20 cellular contexts compared by ENCODE assay signal in the genomic region with DNA sequence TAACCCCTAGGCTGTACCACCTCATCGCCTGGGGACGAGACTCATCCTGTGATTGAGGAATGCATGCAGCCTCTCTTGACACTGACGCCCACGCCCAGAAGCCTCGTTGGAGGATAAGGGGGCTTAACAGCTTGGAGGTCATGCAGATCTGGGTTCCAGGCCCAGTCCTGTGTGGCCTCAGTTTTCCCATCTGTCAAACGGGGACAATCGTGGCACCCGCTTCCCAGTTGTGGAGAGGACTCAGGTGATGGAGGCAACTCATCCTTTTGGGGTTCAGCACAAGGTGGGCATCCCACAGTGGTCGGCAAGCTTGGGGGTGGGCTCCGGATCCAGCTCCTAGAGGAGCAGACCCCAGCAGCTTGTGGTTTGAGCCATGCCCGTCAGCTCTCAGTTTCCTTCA. TPM values are rescaled to one million over a fixed set of nuclear protein-coding genes. Genes with fewer than 3 reads are reported as not detected.
A peak's percentile ranks its signal among the peaks of the same experiment; 100 is the strongest.
DNase-seq lines count a peak whose midpoint lies in the region; ATAC-seq and TF ChIP-seq lines count a peak whose summit lies in the region.
"Had no signal": no experiment of that assay in that cellular context is flagged by ENCODE, and none has a peak within 500 bp of the region (broad histone marks: within the 10 kb centered on the region; RNA-seq: fewer than 3 reads in every experiment).

No MANE protein-coding gene starts in this region.

- intact Hi-C loops in heart right ventricle (cut with DNase I) (loop anchor here in 6 of 10 donors (2.0 to 10.0 kb wide), 5 partner anchors 69 to 164 kb away; partner anchors contain the start of gene USF2 (in 2 of the 6)), esophagus muscularis mucosa (cut with DNase I) (no loop called here), transverse colon (cut with DNase I; ENCODE audit: low total_unique reads) (no loop called here)

- peak overlapping the region; percentile 1 for H3K27ac ChIP-seq in cardiac muscle cell
- H3K27ac ChIP-seq in heart right ventricle: no peak overlapping the region
- peak overlapping the region; percentile 66 to 87 (median 75) for H3K27ac ChIP-seq in esophagus muscularis mucosa (replicated peaks in 1 of 4)
- H3K27ac ChIP-seq in mucosa of rectum (ENCODE audit: low read depth in 2 of 2, low read length in 2 of 2): peak overlapping the region; percentile 19 to 81
- peak overlapping the region; percentile 19 to 91 (median 76) for H3K27ac ChIP-seq in transverse colon
- H3K27ac ChIP-seq: C4-2B, KMS-11 had no signal

- ATAC-seq in heart right ventricle: no peak
- no peak for ATAC-seq in GM21423 (IDR thresholded peaks at IDR 0.05; ENCODE audit: unreplicated experiment)

- no peaks in the 10 kb centered on the region for H3K9me3 ChIP-seq in cardiac muscle cell (ENCODE audit: low read depth)
- no peaks in the 10 kb centered on the region for H3K9me3 ChIP-seq in heart right ventricle
- no peaks in the 10 kb centered on the region for H3K9me3 ChIP-seq in esophagus muscularis mucosa
- H3K9me3 ChIP-seq in mucosa of rectum (ENCODE audit: control insufficient read depth in 2 of 2, low read length in 2 of 2): no peaks in the 10 kb centered on the region
- H3K9me3 ChIP-seq in transverse colon: no peaks in the 10 kb centered on the region
- H3K9me3 ChIP-seq: MG63 had no signal

- 72 to 78% methylated on average over 11 of the region's 11 CpGs for WGBS in heart right ventricle, 2 donors
- 71% methylated on average over 11 of the region's 11 CpGs for WGBS in esophagus muscularis mucosa
- WGBS in transverse colon (ENCODE audit: low coverage in 1 of 2), 2 donors: 74% methylated on average over 11 of the region's 11 CpGs; no CpG with 5 or more reads in 1 of the 2 donors

- H3K27me3 ChIP-seq in cardiac muscle cell (no peaks in the 10 kb centered on the region), heart right ventricle (peaks cover 0 to 7% (median 0%) of the 10 kb centered on the region in 7 donors), esophagus muscularis mucosa (peaks cover 0 to 34% (median 4%) of the 10 kb centered on the region in 4 donors), mucosa of rectum (ENCODE audit: control insufficient read depth in 2 of 2, insufficient read depth in 2 of 2, low read length in 2 of 2) (no peaks in the 10 kb centered on the region), transverse colon (no peaks in the 10 kb centered on the region)
- H3K27me3 ChIP-seq: MG63 had no signal

- H3K36me3 ChIP-seq in cardiac muscle cell (no peaks in the 10 kb centered on the region), heart right ventricle (no peaks in the 10 kb centered on the region), esophagus muscularis mucosa (no peaks in the 10 kb centered on the region), mucosa of rectum (ENCODE audit: control insufficient read depth in 2 of 2, insufficient read depth in 2 of 2, low read length in 2 of 2) (no peaks in the 10 kb centered on the region), transverse colon (no peaks in the 10 kb centered on the region)
- H3K36me3 ChIP-seq: MG63 had no signal

- H3K4me3 ChIP-seq in cardiac muscle cell (no peak overlapping the region), heart right ventricle (no peak overlapping the region), esophagus muscularis mucosa (no peak overlapping the region), mucosa of rectum (ENCODE audit: low read length in 2 of 2) (no peak overlapping the region), transverse colon (no peak overlapping the region)
- H3K4me3 ChIP-seq: MG63 had no signal

- DNase-seq in cardiac muscle cell (ENCODE audit: low read depth in 1 of 2, low spot score in 1 of 2): no peak
- DNase-seq in heart right ventricle: no peak
- no peak for DNase-seq in esophagus muscularis mucosa (ENCODE audit: extremely low spot score)
- DNase-seq in transverse colon: no peak
- DNase-seq in COLO829 (ENCODE audit: low spot score): no peak
- no peak for DNase-seq in NCI-H2029 (lab: John Stamatoyannopoulos, UW)
- DNase-seq: 8988T, COR-L47, DMS153, EL, MG63, NCI-H1105, NCI-H1694 treated with DMSO at 0.1 percent for 48 hours, NCI-H446 treated with DMSO at 0.1 percent for 48 hours, NCI-H748 treated with DMSO at 0.1 percent for 48 hours had no signal

- TF ChIP-seq EP300 in esophagus muscularis mucosa (IDR thresholded peaks at IDR 0.05) (no peak), transverse colon (IDR thresholded peaks at IDR 0.05; ENCODE audit: low read depth) (no peak)

- in situ Hi-C loops in transverse colon (cut with MboI; ENCODE audit: low pct_ligation_motif_present in 1 of 4, low pct_unique_long_range_greater_than_20kb in 1 of 4, low sequenced_read_pairs in 3 of 4): no loop called here

- H3K9ac ChIP-seq in mucosa of rectum (ENCODE audit: low read depth in 1 of 2, low read length in 2 of 2): no peak overlapping the region
- H3K9ac ChIP-seq: KMS-11 had no signal

- TF ChIP-seq CTCF in cardiac muscle cell (IDR thresholded peaks at IDR 0.05; ENCODE audit: low read depth, low read length) (no peak), heart right ventricle (IDR thresholded peaks at IDR 0.05) (no peak), esophagus muscularis mucosa (IDR thresholded peaks at IDR 0.05) (no peak), transverse colon (IDR thresholded peaks at IDR 0.05) (no peak)

- TF ChIP-seq POLR2A in esophagus muscularis mucosa (IDR thresholded peaks at IDR 0.05; ENCODE audit: low read depth) (no peak), transverse colon (IDR thresholded peaks at IDR 0.05) (no peak)

- H3K4me1 ChIP-seq in cardiac muscle cell (ENCODE audit: low read depth) (peaks cover 49% of the 10 kb centered on the region), heart right ventricle (peaks cover 6 to 54% (median 31%) of the 10 kb centered on the region in 9 donors), esophagus muscularis mucosa (peaks cover 30 to 62% (median 46%) of the 10 kb centered on the region in 4 donors), mucosa of rectum (ENCODE audit: control insufficient read depth in 2 of 2, insufficient read depth in 2 of 2, low read length in 2 of 2) (peaks cover 25 to 39% of the 10 kb centered on the region in 2 donors), transverse colon (peaks cover 21 to 54% (median 32%) of the 10 kb centered on the region in 4 donors)

RNA-seq across cellular contexts. Expression of gene LGI4, which starts 1.4 kb away (rescaled TPM):
- 42.0 and 45.5 TPM in 2 replicates for total RNA-seq in cardiac muscle cell
- polyA plus RNA-seq in cardiac muscle cell: 26.7 and 27.5 TPM in 2 replicates
- 10 to 100 TPM in 2 of 10 donors, 1 to 10 TPM in 8; 4.3 to 12.5 (median 7.5) TPM for total RNA-seq in heart right ventricle
- 10 to 100 TPM in 1 of 2 donors, 1 to 10 TPM in 1; 8.9 to 30.0 TPM for polyA plus RNA-seq in heart right ventricle
- total RNA-seq in esophagus muscularis mucosa: 10 to 100 TPM; 32.0 to 58.6 (median 49.2) TPM
- 10 to 100 TPM in 3 of 4 donors, 1 to 10 TPM in 1; 9.8 to 71.8 (median 25.9) TPM for total RNA-seq in transverse colon

RNA-seq across cellular contexts. Expression of gene FXYD1, which starts 2.4 kb away (rescaled TPM):
- total RNA-seq in cardiac muscle cell (105 and 154 TPM in 2 replicates), heart right ventricle (100 to 1,000 TPM; 451 to 819 (median 578) TPM), esophagus muscularis mucosa (10 to 100 TPM; 44.4 to 92.6 (median 70.7) TPM), transverse colon (10 to 100 TPM in 2 of 4 donors, not detected in 2; 10.6 to 29.2 TPM)
- polyA plus RNA-seq in cardiac muscle cell (268 and 314 TPM in 2 replicates), heart right ventricle (100 to 1,000 TPM; 251 to 605 TPM)

RNA-seq across cellular contexts. Expression of gene FXYD7, which starts 6.8 kb away (rescaled TPM):
- total RNA-seq in cardiac muscle cell (2.6 and 4.5 TPM in 2 replicates), heart right ventricle (under 1 TPM in 3 of 10 donors, not detected in 7; 0.28 to 0.37 (median 0.30) TPM), esophagus muscularis mucosa (under 1 TPM in 1 of 4 donors, not detected in 3; 0.71 TPM), transverse colon (not detected)
- polyA plus RNA-seq in cardiac muscle cell (3.5 and 5.0 TPM in 2 replicates), heart right ventricle (under 1 TPM in 1 of 2 donors, not detected in 1; 0.10 TPM)

RNA-seq across cellular contexts. Expression of gene FXYD5, which starts 18.3 kb away (rescaled TPM):
- total RNA-seq in cardiac muscle cell: 12.2 and 14.5 TPM in 2 replicates
- 11.3 and 19.3 TPM in 2 replicates for polyA plus RNA-seq in cardiac muscle cell
- total RNA-seq in heart right ventricle: 10 to 100 TPM; 13.9 to 36.6 (median 18.1) TPM
- polyA plus RNA-seq in heart right ventricle: 10 to 100 TPM; 48.3 to 67.4 TPM
- total RNA-seq in esophagus muscularis mucosa: 10 to 100 TPM; 26.6 to 49.3 (median 43.0) TPM
- 10 to 100 TPM in 2 of 4 donors, 1 to 10 TPM in 2; 2.0 to 57.2 (median 15.1) TPM for total RNA-seq in transverse colon

RNA-seq across cellular contexts. Expression of gene FXYD3, which starts 20.6 kb away (rescaled TPM):
- total RNA-seq in cardiac muscle cell (not detected in 2 replicates), heart right ventricle (1 to 10 TPM in 3 of 10 donors, under 1 TPM in 4, not detected in 3; 0.51 to 2.1 (median 0.74) TPM), esophagus muscularis mucosa (1 to 10 TPM in 3 of 4 donors, under 1 TPM in 1; 0.83 to 3.8 (median 3.1) TPM), transverse colon (1,000 to 10,000 TPM; 1,678 to 4,641 (median 3,622) TPM)
- polyA plus RNA-seq in cardiac muscle cell (0.35 TPM in 1 of 2 replicates, not detected in the other), heart right ventricle (1 to 10 TPM in 1 of 2 donors, under 1 TPM in 1; 0.78 to 2.7 TPM)
- total RNA-seq: H1 had no signal

Comparison
In these comparisons a context has a peak if more than half of its experiments do, and no peak if none do; other contexts are left out.
1. H3K27ac ChIP-seq: peak in cardiac muscle cell (single experiment), esophagus muscularis mucosa (4 of 4), mucosa of rectum (2 of 2) and transverse colon (4 of 4); none in heart right ventricle (0 of 10).
2. intact Hi-C loops: an anchor here in heart right ventricle (2.0 to 10.0 kb wide); none called in esophagus muscularis mucosa and transverse colon.